ENCODE assay signal across 13 cellular contexts in genomic region chr22:46010177-46010867, GRCh38. TPM values are rescaled to one million over a fixed set of nuclear protein-coding genes. Genes with fewer than 3 reads are reported as not detected.
A peak's percentile ranks its signal among the peaks of the same experiment; 100 is the strongest.
DNase-seq lines count a peak whose midpoint lies in the region; ATAC-seq, FAIRE-seq and TF ChIP-seq lines count a peak whose summit lies in the region.
"Had no signal": no experiment of that assay in that cellular context is flagged by ENCODE, and none has a peak within 500 bp of the region (broad histone marks: within the 10 kb centered on the region; RNA-seq: fewer than 3 reads in every experiment).

No MANE protein-coding gene starts in this region.

- FAIRE-seq in kidney (lab: Jason Lieb, UNC): no peak

- TF ChIP-seq POLR2A in body of pancreas (IDR thresholded peaks at IDR 0.05) (no peak), suprapubic skin (IDR thresholded peaks at IDR 0.05) (no peak)

- no peak overlapping the region for H3K4me3 ChIP-seq in body of pancreas
- no peak overlapping the region for H3K4me3 ChIP-seq in kidney (ENCODE audit: low read length in 2 of 2)
- H3K4me3 ChIP-seq in suprapubic skin: no peak overlapping the region
- H3K4me3 ChIP-seq: tibial artery had no signal

- no peak for TF ChIP-seq EP300 in suprapubic skin (IDR thresholded peaks at IDR 0.05)

- H3K36me3 ChIP-seq in body of pancreas (replicated peaks in 1 of 2; ENCODE audit: insufficient read depth in 1 of 2, low read depth in 2 of 2) (no peaks in the 10 kb centered on the region), kidney (ENCODE audit: control insufficient read depth in 1 of 2, insufficient read depth in 2 of 2, low read length in 2 of 2) (no peaks in the 10 kb centered on the region), suprapubic skin (no peaks in the 10 kb centered on the region)
- H3K36me3 ChIP-seq: tibial artery had no signal

- H3K4me3 Mint-ChIP-seq in activated CD4-positive, alpha-beta T cell treated with anti-CD3 and anti-CD28 coated beads, Interleukin-2, amount 10 ng/mL, durations not matched to agents 24 days and 14 days: no peak overlapping the region
- H3K4me3 Mint-ChIP-seq: activated CD4-positive, alpha-beta memory T cell treated with anti-CD3 and anti-CD28 coated beads for 36 hours; activated naive CD8-positive, alpha-beta T cell treated with anti-CD3 and anti-CD28 coated beads for 36 hours; immature natural killer cell had no signal

- H3K27me3 Mint-ChIP-seq in activated CD4-positive, alpha-beta T cell treated with anti-CD3 and anti-CD28 coated beads, Interleukin-2, amount 10 ng/mL, durations not matched to agents 24 days and 14 days: peaks cover 2% of the 10 kb centered on the region
- H3K27me3 Mint-ChIP-seq: activated CD4-positive, alpha-beta memory T cell treated with anti-CD3 and anti-CD28 coated beads for 36 hours; activated naive CD8-positive, alpha-beta T cell treated with anti-CD3 and anti-CD28 coated beads for 36 hours had no signal

- peak overlapping the region in 3 of 4 donors; percentile 97 to 99 (median 97) for H3K27ac ChIP-seq in body of pancreas
- H3K27ac ChIP-seq in kidney (ENCODE audit: low read depth in 2 of 2, low read length in 2 of 2): peak overlapping the region; percentile 88 to 97
- peak overlapping the region; percentile 16 for H3K27ac ChIP-seq in suprapubic skin

- H3K36me3 Mint-ChIP-seq in activated CD4-positive, alpha-beta T cell treated with anti-CD3 and anti-CD28 coated beads, Interleukin-2, amount 10 ng/mL, durations not matched to agents 24 days and 14 days (ENCODE audit: low read depth): no peaks in the 10 kb centered on the region
- H3K36me3 Mint-ChIP-seq: activated CD4-positive, alpha-beta memory T cell treated with anti-CD3 and anti-CD28 coated beads for 36 hours; activated naive CD8-positive, alpha-beta T cell treated with anti-CD3 and anti-CD28 coated beads for 36 hours had no signal

- H3K27me3 ChIP-seq in body of pancreas (no peaks in the 10 kb centered on the region), suprapubic skin (no peaks in the 10 kb centered on the region)
- H3K27me3 ChIP-seq: tibial artery had no signal

- no peak overlapping the region for H3K27ac Mint-ChIP-seq in activated CD4-positive, alpha-beta T cell treated with anti-CD3 and anti-CD28 coated beads, Interleukin-2, amount 10 ng/mL, durations not matched to agents 24 days and 14 days
- H3K27ac Mint-ChIP-seq: activated CD4-positive, alpha-beta memory T cell treated with anti-CD3 and anti-CD28 coated beads for 36 hours; activated naive CD8-positive, alpha-beta T cell treated with anti-CD3 and anti-CD28 coated beads for 36 hours; immature natural killer cell had no signal

- H3K9me3 ChIP-seq in body of pancreas (no peaks in the 10 kb centered on the region), kidney (ENCODE audit: control insufficient read depth in 1 of 2, low read length in 2 of 2) (peaks cover 0 to 8% of the 10 kb centered on the region in 2 donors), suprapubic skin (peaks cover 10% of the 10 kb centered on the region)
- H3K9me3 ChIP-seq: tibial artery had no signal

- 78 to 92% methylated on average over 7 to 8 of the region's 8 CpGs for WGBS in body of pancreas, 2 donors
- 72% methylated on average over 7 of the region's 8 CpGs for WGBS in suprapubic skin

- ATAC-seq in body of pancreas (no peak), HG02885 (IDR thresholded peaks at IDR 0.05; ENCODE audit: poor library complexity, unreplicated experiment) (no peak)

- peaks cover 65% of the 10 kb centered on the region for H3K4me1 ChIP-seq in body of pancreas
- peaks cover 31 to 47% of the 10 kb centered on the region in 2 donors for H3K4me1 ChIP-seq in kidney (ENCODE audit: control insufficient read depth in 1 of 2, insufficient read depth in 1 of 2, low read depth in 1 of 2, low read length in 2 of 2)
- H3K4me1 ChIP-seq in suprapubic skin: peaks cover 81% of the 10 kb centered on the region

- DNase-seq in M059J (ENCODE audit: low read depth): peak; percentile 70
- peak in 1 of 4 donors; percentile 14 for DNase-seq in body of pancreas
- DNase-seq in kidney: peak; percentile 89
- DNase-seq in suprapubic skin (ENCODE audit: low spot score in 2 of 2): peak in 1 of 2 donors; percentile 60
- DNase-seq in activated CD4-positive, alpha-beta T cell treated with anti-CD3 and anti-CD28 coated beads, Interleukin-2, amount 10 ng/mL, durations not matched to agents 24 days and 14 days: no peak
- no peak for DNase-seq in stimulated activated naive CD4-positive, alpha-beta T cell treated with Interleukin-2 at 50 U/mL for 16 hours (lab: John Stamatoyannopoulos, UW)
- DNase-seq: activated CD4-positive, alpha-beta memory T cell treated with anti-CD3 and anti-CD28 coated beads for 36 hours; activated naive CD8-positive, alpha-beta T cell treated with anti-CD3 and anti-CD28 coated beads for 36 hours; immature natural killer cell; NCI-H69; stimulated activated CD4-positive, alpha-beta T cell treated with anti-CD3 and anti-CD28 coated beads, Interleukin-4, amount 100 ng/mL, for 4 hours had no signal

- intact Hi-C loops in body of pancreas (cut with DNase I) (no loop called here), kidney (cut with DNase I) (no loop called here)
- intact Hi-C loops in activated CD4-positive, alpha-beta T cell treated with anti-CD3 and anti-CD28 coated beads, Interleukin-2, amount 10 ng/mL, durations not matched to agents 24 days and 14 days (cut with micrococcal nuclease): no loop called here

- TF ChIP-seq CTCF in body of pancreas (IDR thresholded peaks at IDR 0.05) (no peak), kidney (IDR thresholded peaks at IDR 0.05; ENCODE audit: borderline replicate concordance, extremely low read depth, insufficient read depth) (no peak), suprapubic skin (IDR thresholded peaks at IDR 0.05) (no peak)

- H3K9ac ChIP-seq in kidney (ENCODE audit: low read length in 2 of 2): peak overlapping the region in 1 of 2 donors; percentile 16

- no peaks in the 10 kb centered on the region for H3K9me3 Mint-ChIP-seq in activated CD4-positive, alpha-beta T cell treated with anti-CD3 and anti-CD28 coated beads, Interleukin-2, amount 10 ng/mL, durations not matched to agents 24 days and 14 days
- H3K9me3 Mint-ChIP-seq: activated naive CD8-positive, alpha-beta T cell treated with anti-CD3 and anti-CD28 coated beads for 36 hours had no signal

- peaks cover 11% of the 10 kb centered on the region for H3K4me1 Mint-ChIP-seq in activated CD4-positive, alpha-beta T cell treated with anti-CD3 and anti-CD28 coated beads, Interleukin-2, amount 10 ng/mL, durations not matched to agents 24 days and 14 days

RNA-seq across cellular contexts. Expression of gene WNT7B, which starts 33.4 kb away (rescaled TPM):
- 14.2 and 26.6 TPM in 2 replicates for total RNA-seq in M059J (2014; rRNA removed; shearing (Covaris generic))
- total RNA-seq in body of pancreas: 1 to 10 TPM in 1 of 2 donors, not detected in 1; 2.1 TPM
- 1.6 TPM for total RNA-seq in kidney
- polyA plus RNA-seq in kidney (ENCODE audit: insufficient read depth, low read depth, low replicate concordance): 2.4 TPM
- 10 to 100 TPM; 18.7 to 54.4 (median 44.1) TPM for total RNA-seq in suprapubic skin
- not detected in 2 replicates for total RNA-seq in activated CD4-positive, alpha-beta T cell treated with anti-CD3 and anti-CD28 coated beads, Interleukin-2, amount 10 ng/mL, durations not matched to agents 24 days and 14 days
- total RNA-seq: activated CD4-positive, alpha-beta memory T cell treated with anti-CD3 and anti-CD28 coated beads for 36 hours; activated naive CD8-positive, alpha-beta T cell treated with anti-CD3 and anti-CD28 coated beads for 36 hours had no signal
- polyA plus RNA-seq: immature natural killer cell had no signal

Comparison
In these comparisons a context has a peak if more than half of its experiments do, and no peak if none do; other contexts are left out.
1. DNase-seq: peak in M059J (single experiment) and kidney (single experiment); none in activated CD4-positive, alpha-beta T cell treated with anti-CD3 and anti-CD28 coated beads, Interleukin-2, amount 10 ng/mL, durations not matched to agents 24 days and 14 days (single experiment) and stimulated activated naive CD4-positive, alpha-beta T cell treated with Interleukin-2 at 50 U/mL for 16 hours (single experiment).
2. H3K27ac ChIP-seq: peak in every context shown above with its lines; median percentile 97 in body of pancreas; 92 in kidney; 16 in suprapubic skin.